ENCODE assay signal across 9 cellular contexts in genomic region chr15:62940755-62941361, GRCh38.
DNase-seq lines count a peak whose midpoint lies in the region; ATAC-seq, FAIRE-seq and TF ChIP-seq lines count a peak whose summit lies in the region.
"Had no signal": no experiment of that assay in that cellular context is flagged by ENCODE, and none has a peak within 500 bp of the region (broad histone marks: within the 10 kb centered on the region; RNA-seq: fewer than 3 reads in every experiment).

No MANE protein-coding gene starts in this region.

- H3K4me1 Mint-ChIP-seq in activated naive CD4-positive, alpha-beta T cell treated with anti-CD3 and anti-CD28 coated beads, Interleukin-2, amount 10 ng/mL, durations not matched to agents 7 days and 5 days: no peaks in the 10 kb centered on the region
- H3K4me1 Mint-ChIP-seq: activated naive CD4-positive, alpha-beta T cell treated with anti-CD3 and anti-CD28 coated beads, Interleukin-2, amount 50 U/mL, for 24 hours had no signal

- no peaks in the 10 kb centered on the region for H3K9me3 Mint-ChIP-seq in activated naive CD4-positive, alpha-beta T cell treated with anti-CD3 and anti-CD28 coated beads, Interleukin-2, amount 10 ng/mL, durations not matched to agents 7 days and 5 days
- H3K9me3 Mint-ChIP-seq: activated naive CD4-positive, alpha-beta T cell treated with anti-CD3 and anti-CD28 coated beads, Interleukin-2, amount 50 U/mL, for 24 hours had no signal

- peak overlapping the region; percentile 70 for H3K27ac ChIP-seq in temporal lobe (ENCODE audit: low read depth, low read length)

- H3K27me3 Mint-ChIP-seq in activated naive CD4-positive, alpha-beta T cell treated with anti-CD3 and anti-CD28 coated beads, Interleukin-2, amount 10 ng/mL, durations not matched to agents 7 days and 5 days: peaks cover 18% of the 10 kb centered on the region

- no peaks in the 10 kb centered on the region for H3K36me3 Mint-ChIP-seq in activated naive CD4-positive, alpha-beta T cell treated with anti-CD3 and anti-CD28 coated beads, Interleukin-2, amount 10 ng/mL, durations not matched to agents 7 days and 5 days
- H3K36me3 Mint-ChIP-seq: activated naive CD4-positive, alpha-beta T cell treated with anti-CD3 and anti-CD28 coated beads, Interleukin-2, amount 50 U/mL, for 24 hours had no signal

- ATAC-seq in left lobe of liver (peak; percentile 5), HG02981 (IDR thresholded peaks at IDR 0.05; ENCODE audit: unreplicated experiment) (no peak)

- no peak overlapping the region for H3K4me3 ChIP-seq in AG10803 (ENCODE audit: low read length)
- no peak overlapping the region for H3K4me3 ChIP-seq in bronchial epithelial cell (ENCODE audit: low read depth, low read length)

- peak; percentile 93 for DNase-seq in AG10803 (ENCODE audit: low read depth)
- DNase-seq in HTR-8/SVneo (ENCODE audit: insufficient read length, low spot score): peak; percentile 83
- DNase-seq in bronchial epithelial cell (ENCODE audit: low read depth): peak; percentile 95
- DNase-seq in left lobe of liver (ENCODE audit: low spot score): no peak
- no peak for DNase-seq in activated naive CD4-positive, alpha-beta T cell treated with anti-CD3 and anti-CD28 coated beads, Interleukin-2, amount 10 ng/mL, durations not matched to agents 7 days and 5 days
- no peak for DNase-seq in NCI-H526 treated with DMSO at 0.1 percent for 48 hours (lab: John Stamatoyannopoulos, UW)

- no peak overlapping the region for H3K27ac Mint-ChIP-seq in activated naive CD4-positive, alpha-beta T cell treated with anti-CD3 and anti-CD28 coated beads, Interleukin-2, amount 10 ng/mL, durations not matched to agents 7 days and 5 days
- H3K27ac Mint-ChIP-seq: activated naive CD4-positive, alpha-beta T cell treated with anti-CD3 and anti-CD28 coated beads, Interleukin-2, amount 50 U/mL, for 24 hours had no signal

- no peaks in the 10 kb centered on the region for H3K27me3 ChIP-seq in bronchial epithelial cell (ENCODE audit: control insufficient read depth, insufficient read depth, low read length)

- no peak overlapping the region for H3K4me3 Mint-ChIP-seq in activated naive CD4-positive, alpha-beta T cell treated with anti-CD3 and anti-CD28 coated beads, Interleukin-2, amount 10 ng/mL, durations not matched to agents 7 days and 5 days
- H3K4me3 Mint-ChIP-seq: activated naive CD4-positive, alpha-beta T cell treated with anti-CD3 and anti-CD28 coated beads, Interleukin-2, amount 50 U/mL, for 24 hours had no signal

- no peaks in the 10 kb centered on the region for H3K36me3 ChIP-seq in bronchial epithelial cell (ENCODE audit: control insufficient read depth, insufficient read depth, low read length)

- CTCF ChIA-PET in activated naive CD4-positive, alpha-beta T cell treated with anti-CD3 and anti-CD28 coated beads, Interleukin-2, amount 10 ng/mL, durations not matched to agents 7 days and 5 days (lab: Charles Lee): no interaction called here

- FAIRE-seq in HTR-8/SVneo (lab: Jason Lieb, UNC) (peak; percentile 90), bronchial epithelial cell (lab: Jason Lieb, UNC) (peak; percentile 66)

- TF ChIP-seq CTCF in AG10803 (conservative IDR thresholded peaks at IDR 0.05; ENCODE audit: low read length) (no peak), bronchial epithelial cell (IDR thresholded peaks at IDR 0.05; ENCODE audit: insufficient read depth, low read length, severe bottlenecking) (no peak)

Comparison
In these comparisons a context has a peak if more than half of its experiments do, and no peak if none do; other contexts are left out.
1. DNase-seq: peak in AG10803 (single experiment), HTR-8/SVneo (single experiment) and bronchial epithelial cell (single experiment); none in left lobe of liver (single experiment), activated naive CD4-positive, alpha-beta T cell treated with anti-CD3 and anti-CD28 coated beads, Interleukin-2, amount 10 ng/mL, durations not matched to agents 7 days and 5 days (single experiment) and NCI-H526 treated with DMSO at 0.1 percent for 48 hours (single experiment).